ENCODE assay signal across 10 cellular contexts in the genomic region with DNA sequence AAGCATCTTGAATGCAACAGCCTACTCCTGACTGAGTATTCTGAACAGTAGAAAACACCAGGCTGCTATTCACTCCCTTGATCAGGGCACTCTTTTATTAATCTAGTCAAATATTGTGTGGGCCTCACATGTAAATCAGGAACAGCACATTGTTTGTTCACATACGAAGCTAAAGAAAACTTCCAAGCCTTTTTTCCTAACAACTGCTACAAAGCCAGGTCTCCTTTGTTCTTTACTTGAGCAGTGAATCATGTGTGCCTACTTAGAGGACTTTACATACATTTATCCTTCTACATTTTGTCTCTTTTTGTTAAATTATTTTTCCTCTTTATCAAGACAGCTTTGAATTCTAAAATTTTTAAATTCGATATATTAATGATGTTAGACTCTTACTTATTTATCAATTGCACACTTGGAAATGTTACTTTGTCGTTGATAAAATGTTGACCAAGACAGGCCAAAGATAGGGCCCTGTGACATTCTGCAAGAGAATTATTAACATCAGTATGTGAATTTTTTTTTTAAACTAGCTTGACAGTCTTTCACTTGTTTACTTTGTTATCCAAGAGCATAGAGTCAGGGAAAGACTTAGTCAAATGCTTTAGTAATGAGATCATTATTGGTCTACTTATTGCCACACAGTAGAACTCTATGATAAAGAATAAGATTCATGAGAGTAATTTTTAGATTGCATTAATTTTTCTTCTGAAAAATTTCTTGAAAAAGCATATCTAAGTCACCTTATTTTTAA. TPM values are rescaled to one million over a fixed set of nuclear protein-coding genes. Genes with fewer than 3 reads are reported as not detected.
DNase-seq lines count a peak whose midpoint lies in the region; ATAC-seq, FAIRE-seq and TF ChIP-seq lines count a peak whose summit lies in the region.
"Had no signal": no experiment of that assay in that cellular context is flagged by ENCODE, and none has a peak within 500 bp of the region (broad histone marks: within the 10 kb centered on the region; RNA-seq: fewer than 3 reads in every experiment).

No MANE protein-coding gene starts in this region.

- CTCF ChIA-PET in SK-N-SH (lab: Yijun Ruan, JAX): interaction anchor here (0.6 kb wide), 1 partner anchor 56 kb away, joined by 3 read pairs; no protein-coding TSS in a partner anchor

- TF ChIP-seq POLR2A in H54 (IDR thresholded peaks at IDR 0.05; ENCODE audit: low read depth, low read length): no peak

- H3K79me2 ChIP-seq in SK-N-SH (ENCODE audit: insufficient read depth): peaks cover 100% of the 10 kb centered on the region

- FAIRE-seq in H54 (lab: Jason Lieb, UNC): peak; percentile 69

- ATAC-seq in sciatic nerve (peak; percentile 81), GM18520 (IDR thresholded peaks at IDR 0.05; ENCODE audit: unreplicated experiment) (no peak)

- H3K27ac ChIP-seq in SK-N-SH (ENCODE audit: low read depth in 2 of 2, low read length in 1 of 2): peak overlapping the region in 1 of 2 experiments; percentile 64; a peak in 2 of 4 replicates

- peaks cover 10% of the 10 kb centered on the region for H3K4me1 Mint-ChIP-seq in glutamatergic neuron (ENCODE audit: low read depth, unreplicated experiment)
- H3K4me1 Mint-ChIP-seq: activated naive CD4-positive, alpha-beta T cell treated with anti-CD3 and anti-CD28 coated beads, Interleukin-2, amount 50 U/mL, for 24 hours had no signal

- no peak for TF ChIP-seq RAD21 in SK-N-SH (IDR thresholded peaks at IDR 0.05; ENCODE audit: low read length)

- no peak overlapping the region for H3K9ac ChIP-seq in SK-N-SH

- peaks cover 3% of the 10 kb centered on the region for H3K9me3 Mint-ChIP-seq in glutamatergic neuron (ENCODE audit: unreplicated experiment)
- H3K9me3 Mint-ChIP-seq: activated naive CD4-positive, alpha-beta T cell treated with anti-CD3 and anti-CD28 coated beads, Interleukin-2, amount 50 U/mL, for 24 hours had no signal

- DNase-seq in H54 (ENCODE audit: insufficient read length, low spot score): no peak
- no peak for DNase-seq in SK-N-SH
- DNase-seq in glutamatergic neuron: no peak
- no peak for DNase-seq in sciatic nerve (ENCODE audit: low spot score)
- DNase-seq in stimulated activated CD4-positive, alpha-beta T cell treated with anti-CD3 and anti-CD28 coated beads, Interleukin-4, amount 100 ng/mL, for 4 hours: no peak
- no peak for DNase-seq in NCI-H1436 (lab: John Stamatoyannopoulos, UW)
- no peak for DNase-seq in activated naive CD4-positive, alpha-beta T cell (lab: John Stamatoyannopoulos, UW)
- DNase-seq: activated CD4-positive, CD25-positive, alpha-beta regulatory T cell had no signal

- peaks cover 0 to 22% of the 10 kb centered on the region in 2 experiments; a peak in 3 of 4 replicates for H3K4me1 ChIP-seq in SK-N-SH (ENCODE audit: control insufficient read depth in 1 of 2, insufficient read depth in 2 of 2, low read depth in 1 of 2, low read length in 1 of 2)

- H3K9me3 ChIP-seq in SK-N-SH: no peaks in the 10 kb centered on the region

- H3K27me3 Mint-ChIP-seq in glutamatergic neuron (ENCODE audit: unreplicated experiment): peaks cover 1% of the 10 kb centered on the region
- H3K27me3 Mint-ChIP-seq: activated naive CD4-positive, alpha-beta T cell treated with anti-CD3 and anti-CD28 coated beads, Interleukin-2, amount 50 U/mL, for 24 hours had no signal

- H3K9me2 ChIP-seq in SK-N-SH: no peaks in the 10 kb centered on the region

- H3F3A ChIP-seq in SK-N-SH (replicated peaks; ENCODE audit: insufficient read depth): peaks cover 10% of the 10 kb centered on the region

- H4K20me1 ChIP-seq in SK-N-SH (ENCODE audit: insufficient read depth): peaks cover 57% of the 10 kb centered on the region

- H3K4me2 ChIP-seq in SK-N-SH: peak overlapping the region; percentile 61; the same call in 1 of the 2 replicates

- no peaks in the 10 kb centered on the region for H3K36me3 Mint-ChIP-seq in glutamatergic neuron (ENCODE audit: unreplicated experiment)
- H3K36me3 Mint-ChIP-seq: activated naive CD4-positive, alpha-beta T cell treated with anti-CD3 and anti-CD28 coated beads, Interleukin-2, amount 50 U/mL, for 24 hours had no signal

- peak overlapping the region; percentile 50 for H3K27ac Mint-ChIP-seq in glutamatergic neuron (ENCODE audit: unreplicated experiment)
- H3K27ac Mint-ChIP-seq: activated naive CD4-positive, alpha-beta T cell treated with anti-CD3 and anti-CD28 coated beads, Interleukin-2, amount 50 U/mL, for 24 hours had no signal

- TF ChIP-seq EP300 in SK-N-SH (IDR thresholded peaks at IDR 0.05; ENCODE audit: borderline replicate concordance in 1 of 2, low read depth in 1 of 2, low read length in 1 of 2): no peak

- H3K36me3 ChIP-seq in SK-N-SH (replicated peaks in 1 of 2; ENCODE audit: control insufficient read depth in 1 of 2, insufficient read depth in 2 of 2, low read length in 1 of 2): no peaks in the 10 kb centered on the region

- POLR2A ChIA-PET in SK-N-SH (lab: Yijun Ruan, JAX): no interaction called here

- no peak for TF ChIP-seq CTCF in SK-N-SH (IDR thresholded peaks at IDR 0.05)
- TF ChIP-seq CTCF in glutamatergic neuron (IDR thresholded peaks at IDR 0.05; ENCODE audit: partially characterized antibody, unreplicated experiment): no peak

- 62% methylated on average over 3 of the region's 3 CpGs for WGBS in SK-N-SH (ENCODE audit: low lambda C conversion rate)

- no peak overlapping the region for H2AFZ ChIP-seq in SK-N-SH (ENCODE audit: low read depth)

- no peaks in the 10 kb centered on the region for H3K27me3 ChIP-seq in SK-N-SH (ENCODE audit: insufficient read depth)

- H3K4me3 Mint-ChIP-seq in glutamatergic neuron (ENCODE audit: unreplicated experiment): no peak overlapping the region
- H3K4me3 Mint-ChIP-seq: activated naive CD4-positive, alpha-beta T cell treated with anti-CD3 and anti-CD28 coated beads, Interleukin-2, amount 50 U/mL, for 24 hours had no signal

- H3K4me3 ChIP-seq in SK-N-SH (ENCODE audit: low read depth in 2 of 2, low read length in 1 of 2): no peak overlapping the region

- intact Hi-C loops in sciatic nerve (cut with DNase I): no loop called here

TF ChIP-seq in SK-N-SH, 30 proteins besides CTCF, POLR2A, EP300 and RAD21:
- no peak for TF ChIP-seq POLR2AphosphoS5 (IDR thresholded peaks at IDR 0.05; ENCODE audit: low read depth, low read length)
- TF ChIP-seq JUND (IDR thresholded peaks at IDR 0.05): peak; percentile 48; the same call in 1 of the 2 replicates
- TF ChIP-seq PBX3 (IDR thresholded peaks at IDR 0.05): peak; percentile 29; the same call in 1 of the 2 replicates

RNA-seq across cellular contexts. Expression of gene SPATS2L, which starts 13.3 kb away (rescaled TPM):
- 77.7 and 86.8 TPM in 2 replicates for polyA plus RNA-seq in SK-N-SH (2012; rRNA removed)
- polyA plus RNA-seq in SK-N-SH (2012; cell fraction: cytosol; rRNA removed): 88.6 and 91.1 TPM in 2 replicates
- polyA plus RNA-seq in SK-N-SH (2012; cell fraction: nucleus; rRNA removed): 42.9 and 50.4 TPM in 2 replicates
- total RNA-seq in glutamatergic neuron (ENCODE audit: unreplicated experiment): 45.5 TPM
- 82.3 TPM for total RNA-seq in sciatic nerve
